28 cellular contexts compared by ENCODE assay signal in genomic region chr4:126242679-126243390, GRCh38.
A peak's percentile ranks its signal among the peaks of the same experiment; 100 is the strongest.
DNase-seq lines count a peak whose midpoint lies in the region; ATAC-seq, FAIRE-seq and TF ChIP-seq lines count a peak whose summit lies in the region.
"Had no signal": no experiment of that assay in that cellular context is flagged by ENCODE, and none has a peak within 500 bp of the region (broad histone marks: within the 10 kb centered on the region; RNA-seq: fewer than 3 reads in every experiment).

No MANE protein-coding gene starts in this region.

- in situ Hi-C loops in HepG2 (cut with HindIII; ENCODE audit: extremely low pct_ligation_motif_present, low pct_unique_long_range_greater_than_20kb), result no loop called here

- TF ChIP-seq RAD21 in liver (IDR thresholded peaks at IDR 0.05) (no peak), HepG2 (CRISPR knock-in tag; IDR thresholded peaks at IDR 0.05) (no peak)

- H3K27ac ChIP-seq in liver (ENCODE audit: low read depth in 1 of 2, low read length in 2 of 2), result no peak overlapping the region
- no peak overlapping the region for H3K27ac ChIP-seq in HepG2 (ENCODE audit: extremely low read length, insufficient read depth, low read length)
- H3K27ac ChIP-seq in fibroblast of lung (ENCODE audit: insufficient read depth, low read length), result no peak overlapping the region
- H3K27ac ChIP-seq: epithelial cell of prostate, thyroid gland, WERI-Rb-1 had no signal

- H4K20me1 ChIP-seq in HepG2 (ENCODE audit: insufficient read depth, low read length), result no peaks in the 10 kb centered on the region
- no peaks in the 10 kb centered on the region for H4K20me1 ChIP-seq in fibroblast of lung (ENCODE audit: control insufficient read depth, extremely low read depth, insufficient read depth, low read length)

- H3K4me2 ChIP-seq in HepG2 (ENCODE audit: low read depth, low read length), result no peak overlapping the region
- no peak overlapping the region for H3K4me2 ChIP-seq in fibroblast of lung (ENCODE audit: extremely low read depth, insufficient read depth, low read length)

- H3K27me3 Mint-ChIP-seq in T-helper 2 cell treated with Interferon-gamma antibody and Interleukin-4, amounts not matched to agents 5 μg/mL and 100 μg/mL, for 36 hours (ENCODE audit: low read depth), result no peaks in the 10 kb centered on the region
- H3K27me3 Mint-ChIP-seq: activated CD8-positive, alpha-beta T cell treated with anti-CD3 and anti-CD28 coated beads for 36 hours; activated naive CD8-positive, alpha-beta T cell treated with anti-CD3 and anti-CD28 coated beads for 36 hours; brain; IgD-negative memory B cell had no signal

- no peak overlapping the region for H3K9ac ChIP-seq in liver (ENCODE audit: low read depth in 1 of 2, low read length in 2 of 2)
- H3K9ac ChIP-seq in HepG2 (ENCODE audit: insufficient read depth, low read depth, low read length), result no peak overlapping the region
- H3K9ac ChIP-seq in fibroblast of lung (ENCODE audit: insufficient read depth, low read length), result no peak overlapping the region

- no peak for TF ChIP-seq CTCF in liver (IDR thresholded peaks at IDR 0.05; ENCODE audit: low read depth, low read length, missing input control)
- TF ChIP-seq CTCF in HepG2 (CRISPR knock-in tag; IDR thresholded peaks at IDR 0.05), result no peak
- TF ChIP-seq CTCF in fibroblast of lung (conservative IDR thresholded peaks at IDR 0.05 in 1 of 2, IDR thresholded peaks at IDR 0.05 in 1 of 2; ENCODE audit: low read depth in 1 of 2, low read length in 2 of 2), result no peak
- no peak for TF ChIP-seq CTCF in lower leg skin (IDR thresholded peaks at IDR 0.05)

- H3K36me3 ChIP-seq in liver (ENCODE audit: control insufficient read depth in 4 of 4, insufficient read depth in 3 of 4, low read depth in 1 of 4, low read length in 3 of 4) (no peaks in the 10 kb centered on the region), HepG2 (replicated peaks in 1 of 2; ENCODE audit: control insufficient read depth in 1 of 2, insufficient read depth in 2 of 2, low read length in 2 of 2) (no peaks in the 10 kb centered on the region), fibroblast of lung (ENCODE audit: control insufficient read depth, insufficient read depth, low read length) (no peaks in the 10 kb centered on the region)
- H3K36me3 ChIP-seq: thyroid gland, WERI-Rb-1 had no signal

- CTCF ChIA-PET in HepG2 (lab: Yijun Ruan, JAX; ENCODE audit: low intra/inter-chr PET ratio, low total read pairs), result no interaction called here

- H3K27ac Mint-ChIP-seq in T-helper 2 cell treated with Interferon-gamma antibody and Interleukin-4, amounts not matched to agents 5 μg/mL and 100 μg/mL, for 36 hours, result no peak overlapping the region
- H3K27ac Mint-ChIP-seq: activated CD8-positive, alpha-beta T cell treated with anti-CD3 and anti-CD28 coated beads for 36 hours; activated naive CD8-positive, alpha-beta T cell treated with anti-CD3 and anti-CD28 coated beads for 36 hours; brain; IgD-negative memory B cell; nephron; T-helper 1 cell treated with Interleukin-12 subunit alpha and Interleukin-12 subunit beta and Interleukin-4 antibody, amounts not matched to agents 30 μg/mL and 1 μg/mL, for 36 hours had no signal

- WGBS in liver, result 64% methylated on average over 7 of the region's 7 CpGs
- 27% methylated on average over 7 of the region's 7 CpGs for WGBS in HepG2 (ENCODE audit: low lambda C conversion rate)
- 45 to 57% methylated on average over 7 of the region's 7 CpGs for WGBS in lower leg skin, 2 donors

- H3K79me2 ChIP-seq in HepG2 (ENCODE audit: insufficient read depth, low read length) (no peaks in the 10 kb centered on the region), fibroblast of lung (ENCODE audit: control insufficient read depth, insufficient read depth, low read length) (no peaks in the 10 kb centered on the region)

- H3K9me3 ChIP-seq in liver (ENCODE audit: control insufficient read depth in 4 of 4, low read length in 3 of 4) (no peaks in the 10 kb centered on the region), HepG2 (ENCODE audit: low read length) (no peaks in the 10 kb centered on the region), fibroblast of lung (ENCODE audit: control insufficient read depth, insufficient read depth, low read depth, low read length) (no peaks in the 10 kb centered on the region)
- H3K9me3 ChIP-seq: thyroid gland had no signal

- ATAC-seq in HepG2 (no peak), GM21717 (IDR thresholded peaks at IDR 0.05; ENCODE audit: unreplicated experiment) (no peak)
- ATAC-seq: activated CD8-positive, alpha-beta T cell treated with anti-CD3 and anti-CD28 coated beads for 36 hours had no signal

- intact Hi-C loops in HepG2 (cut with micrococcal nuclease; ENCODE audit: unreplicated experiment) (no loop called here), lower leg skin (cut with DNase I; ENCODE audit: low total_unique reads) (no loop called here)

- TF ChIP-seq EP300 in HepG2 (IDR thresholded peaks at IDR 0.05; ENCODE audit: low read depth in 2 of 2, low read length in 2 of 2) (no peak), HepG2 (CRISPR knock-in tag; IDR thresholded peaks at IDR 0.05; ENCODE audit: borderline replicate concordance) (no peak)

- FAIRE-seq in HepG2 (lab: Jason Lieb, UNC), result no peak
- FAIRE-seq: A204.1, keratinocyte had no signal

- H2AFZ ChIP-seq in HepG2 (ENCODE audit: low read length) (no peak overlapping the region), fibroblast of lung (ENCODE audit: low read length) (peak overlapping the region; percentile 90)

- POLR2A ChIA-PET in HepG2 (lab: Yijun Ruan, JAX), result no interaction called here

- H3K4me1 ChIP-seq in liver (ENCODE audit: control insufficient read depth in 4 of 4, insufficient read depth in 4 of 4, low read length in 3 of 4), result no peaks in the 10 kb centered on the region
- no peaks in the 10 kb centered on the region for H3K4me1 ChIP-seq in HepG2 (ENCODE audit: insufficient read depth, low read length)
- H3K4me1 ChIP-seq in fibroblast of lung (ENCODE audit: control insufficient read depth, extremely low read depth, insufficient read depth, low read length), result no peaks in the 10 kb centered on the region
- H3K4me1 ChIP-seq: thyroid gland had no signal

- no peak overlapping the region for H3K4me3 Mint-ChIP-seq in T-helper 2 cell treated with Interferon-gamma antibody and Interleukin-4, amounts not matched to agents 5 μg/mL and 100 μg/mL, for 36 hours
- H3K4me3 Mint-ChIP-seq: activated CD8-positive, alpha-beta T cell treated with anti-CD3 and anti-CD28 coated beads for 36 hours; activated naive CD8-positive, alpha-beta T cell treated with anti-CD3 and anti-CD28 coated beads for 36 hours; IgD-negative memory B cell; nephron; T-helper 1 cell treated with Interleukin-12 subunit alpha and Interleukin-12 subunit beta and Interleukin-4 antibody, amounts not matched to agents 30 μg/mL and 1 μg/mL, for 36 hours had no signal

- no peak for DNase-seq in HepG2 (ENCODE audit: low spot score)
- DNase-seq in fibroblast of lung (ENCODE audit: low read depth in 2 of 2), result no peak
- peak; percentile 13 to 56 for DNase-seq in lower leg skin (ENCODE audit: low spot score in 2 of 2)
- no peak for DNase-seq in activated CD4-positive, alpha-beta T cell treated with anti-CD3 and anti-CD28 coated beads for 48 hours
- no peak for DNase-seq in T-helper 2 cell treated with Interferon-gamma antibody and Interleukin-4, amounts not matched to agents 5 μg/mL and 100 μg/mL, for 36 hours (ENCODE audit: low spot score)
- no peak for DNase-seq in activated CD8-positive, alpha-beta memory T cell treated with anti-CD3 and anti-CD28 coated beads, Interleukin-2, amount 50 U/mL, for 48 hours
- DNase-seq: activated CD8-positive, alpha-beta T cell treated with anti-CD3 and anti-CD28 coated beads for 36 hours; activated naive CD8-positive, alpha-beta T cell treated with anti-CD3 and anti-CD28 coated beads for 36 hours; activated T-cell treated with anti-CD3 and anti-CD28 coated beads, Interleukin-2, amount 50 U/mL, for 48 hours; DMS53; hypothalamus; mesendoderm; NCI-H2029 treated with DMSO at 0.1 percent for 48 hours; NCI-H524; SIG-M5; stimulated activated CD4-positive, alpha-beta T cell treated with anti-CD3 and anti-CD28 coated beads, Interleukin-15, amount 100 ng/mL, for 24 hours; stimulated activated naive CD4-positive, alpha-beta T cell; WERI-Rb-1 had no signal

- no peaks in the 10 kb centered on the region for H3K4me1 Mint-ChIP-seq in T-helper 2 cell treated with Interferon-gamma antibody and Interleukin-4, amounts not matched to agents 5 μg/mL and 100 μg/mL, for 36 hours (ENCODE audit: low read depth)
- H3K4me1 Mint-ChIP-seq: activated naive CD8-positive, alpha-beta T cell treated with anti-CD3 and anti-CD28 coated beads for 36 hours; IgD-negative memory B cell; nephron had no signal

- BruUV-seq in HepG2 (replicated peaks; lab: Mats Ljungman, UMichigan), result no TSS peak

- no peak for TF ChIP-seq POLR2A in HepG2 (IDR thresholded peaks at IDR 0.05; ENCODE audit: insufficient read depth in 1 of 2, low read depth in 2 of 2, low read length in 2 of 2)
- TF ChIP-seq POLR2A in lower leg skin (IDR thresholded peaks at IDR 0.05), result no peak

- H3K27me3 ChIP-seq in liver (ENCODE audit: control insufficient read depth in 4 of 4, insufficient read depth in 4 of 4, low read length in 3 of 4) (no peaks in the 10 kb centered on the region), HepG2 (ENCODE audit: control insufficient read depth in 1 of 2, insufficient read depth in 2 of 2, low read length in 2 of 2) (no peaks in the 10 kb centered on the region), fibroblast of lung (ENCODE audit: control insufficient read depth, insufficient read depth, low read length) (no peaks in the 10 kb centered on the region)
- H3K27me3 ChIP-seq: thyroid gland had no signal

- H3K4me3 ChIP-seq in liver (ENCODE audit: low read depth in 1 of 3, low read length in 3 of 3) (no peak overlapping the region), HepG2 (replicated peaks in 1 of 3; ENCODE audit: insufficient read depth in 1 of 3, low read depth in 2 of 3, low read length in 3 of 3) (no peak overlapping the region), fibroblast of lung (replicated peaks in 1 of 4; ENCODE audit: control extremely low read depth in 1 of 4, insufficient read depth in 1 of 4, low read depth in 3 of 4, low read length in 4 of 4) (no peak overlapping the region), lower leg skin (ENCODE audit: low read depth, poor library complexity, severe bottlenecking) (no peak overlapping the region)
- H3K4me3 ChIP-seq: thyroid gland had no signal

- H3K9me3 Mint-ChIP-seq in T-helper 2 cell treated with Interferon-gamma antibody and Interleukin-4, amounts not matched to agents 5 μg/mL and 100 μg/mL, for 36 hours, result peaks cover 17% of the 10 kb centered on the region
- H3K9me3 Mint-ChIP-seq: T-helper 1 cell treated with Interleukin-12 subunit alpha and Interleukin-12 subunit beta and Interleukin-4 antibody, amounts not matched to agents 30 μg/mL and 1 μg/mL, for 36 hours had no signal

- no peaks in the 10 kb centered on the region for H3K36me3 Mint-ChIP-seq in T-helper 2 cell treated with Interferon-gamma antibody and Interleukin-4, amounts not matched to agents 5 μg/mL and 100 μg/mL, for 36 hours (ENCODE audit: low read depth)
- H3K36me3 Mint-ChIP-seq: activated naive CD8-positive, alpha-beta T cell treated with anti-CD3 and anti-CD28 coated beads for 36 hours; brain; IgD-negative memory B cell had no signal

TF ChIP-seq in liver, 16 proteins besides CTCF, POLR2A, EP300 and RAD21 (continues in another document):
- TF ChIP-seq NR2F2 (IDR thresholded peaks at IDR 0.05), result peak; percentile 28

TF ChIP-seq in HepG2, 621 proteins besides CTCF, POLR2A, EP300 and RAD21:
- TF ChIP-seq KDM1A (CRISPR knock-in tag; IDR thresholded peaks at IDR 0.05), result no peak
- no peak for TF ChIP-seq GABPB1 (CRISPR knock-in tag; IDR thresholded peaks at IDR 0.05)
TF ChIP-seq in HepG2: peak in this region for 0.

Comparison
In these comparisons a context has a peak if more than half of its experiments do, and no peak if none do; other contexts are left out.
1. DNase-seq: peak in lower leg skin (2 of 2); none in HepG2 (single experiment), fibroblast of lung (0 of 2), activated CD4-positive, alpha-beta T cell treated with anti-CD3 and anti-CD28 coated beads for 48 hours (single experiment), T-helper 2 cell treated with Interferon-gamma antibody and Interleukin-4, amounts not matched to agents 5 μg/mL and 100 μg/mL, for 36 hours (single experiment) and activated CD8-positive, alpha-beta memory T cell treated with anti-CD3 and anti-CD28 coated beads, Interleukin-2, amount 50 U/mL, for 48 hours (single experiment).